In the genomic region with DNA sequence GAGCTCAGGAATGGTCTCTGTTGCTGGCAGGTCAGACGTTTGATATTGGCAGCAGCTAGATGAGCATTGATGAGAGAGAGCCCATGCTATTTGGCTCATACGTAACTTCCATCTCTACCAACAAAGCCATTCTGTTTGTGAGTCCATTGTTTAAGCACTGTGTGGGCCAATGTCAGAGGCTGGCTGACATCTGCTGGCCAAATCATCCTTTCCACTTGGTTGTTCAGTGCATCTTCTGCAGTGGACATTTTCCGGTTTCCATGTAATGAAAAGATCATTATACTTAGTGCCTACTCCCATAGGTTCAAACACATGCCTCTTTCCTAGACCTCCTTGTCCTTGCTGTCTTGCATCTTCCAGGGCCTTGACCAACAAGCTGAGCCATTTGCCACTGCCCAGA, we compare ENCODE assay signal across 32 cellular contexts. TPM values are rescaled to one million over a fixed set of nuclear protein-coding genes. Genes with fewer than 3 reads are reported as not detected.
DNase-seq lines count a peak whose midpoint lies in the region; ATAC-seq and TF ChIP-seq lines count a peak whose summit lies in the region.
"Had no signal": no experiment of that assay in that cellular context is flagged by ENCODE, and none has a peak within 500 bp of the region (broad histone marks: within the 10 kb centered on the region; RNA-seq: fewer than 3 reads in every experiment).

No MANE protein-coding gene starts in this region.

- POLR2A ChIA-PET in RWPE1 (lab: Yijun Ruan, JAX; ENCODE audit: low non-redundant PET) = no interaction called here

- H3K79me2 ChIP-seq in hepatocyte = no peaks in the 10 kb centered on the region

- H3K4me1 ChIP-seq in left ventricle myocardium inferior (peaks cover 29% of the 10 kb centered on the region), right cardiac atrium (ENCODE audit: control insufficient read depth, insufficient read depth, low read length) (no peaks in the 10 kb centered on the region), hepatocyte (ENCODE audit: insufficient read depth) (no peaks in the 10 kb centered on the region)
- H3K4me1 ChIP-seq: upper lobe of left lung had no signal

- intact Hi-C loops in left ventricle myocardium inferior (cut with micrococcal nuclease) (no loop called here), right cardiac atrium (cut with DNase I) (loop anchor here in 1 of 4 donors (10.0 kb wide), 1 partner anchor 59 kb away; the partner anchor contains the start of gene IFT81)

- no peak overlapping the region for H2AFZ ChIP-seq in hepatocyte
- H2AFZ ChIP-seq: GM23248 had no signal

- CTCF ChIA-PET in RWPE1 (lab: Yijun Ruan, JAX) = interaction anchor here (0.6 kb wide), 1 partner anchor 69 kb away, joined by 3 read pairs; no protein-coding TSS in a partner anchor

- DNase-seq in left ventricle myocardium inferior = no peak
- no peak for DNase-seq in right cardiac atrium
- DNase-seq in globus pallidus (ENCODE audit: low spot score) = peak; percentile 89
- DNase-seq in middle frontal gyrus (ENCODE audit: extremely low spot score, low spot score) = peak; percentile 24
- DNase-seq in hepatocyte (ENCODE audit: low spot score) = no peak
- no peak for DNase-seq in RWPE1 (ENCODE audit: low spot score)
- no peak for DNase-seq in HT-29 (ENCODE audit: low spot score)
- DNase-seq: activated CD4-positive, alpha-beta T cell treated with anti-CD3 and anti-CD28 coated beads for 4 hours; activated CD8-positive, alpha-beta T cell treated with anti-CD3 and anti-CD28 coated beads, Interleukin-2, amount 10 ng/mL, durations not matched to agents 7 days and 5 days; activated naive CD4-positive, alpha-beta T cell treated with anti-CD3 and anti-CD28 coated beads, Interleukin-2, amount 10 ng/mL, durations not matched to agents 7 days and 5 days; CD4-positive, CD25-positive, alpha-beta regulatory T cell; foreskin fibroblast; GM23248; Kasumi-1; left colon; NCI-H1417 treated with DMSO at 0.1 percent for 48 hours; NCI-H2081; NCI-H2227 treated with DMSO at 0.1 percent for 48 hours; NCI-H526; NK-92 treated with Interleukin-12 subunit alpha and Interleukin-12 subunit beta, amount 100 ng/mL, for 24 hours; PC-3; SIG-M5; stimulated activated CD4-positive, alpha-beta T cell treated with anti-CD3 and anti-CD28 coated beads, Interleukin-15, amount 100 ng/mL, for 24 hours; T1000; upper lobe of left lung had no signal

- H3K4me3 ChIP-seq in left ventricle myocardium inferior = no peak overlapping the region
- H3K4me3 ChIP-seq in right cardiac atrium (ENCODE audit: low read length) = no peak overlapping the region
- no peak overlapping the region for H3K4me3 ChIP-seq in hepatocyte
- H3K4me3 ChIP-seq: cardiac muscle cell, GM23248, upper lobe of left lung had no signal

- H3K9me2 ChIP-seq in hepatocyte (replicated peaks; ENCODE audit: insufficient read depth) = no peaks in the 10 kb centered on the region

- peaks cover 36% of the 10 kb centered on the region for H3K36me3 ChIP-seq in left ventricle myocardium inferior
- H3K36me3 ChIP-seq in hepatocyte (replicated peaks; ENCODE audit: insufficient read depth, low read depth) = no peaks in the 10 kb centered on the region
- H3K36me3 ChIP-seq: neutrophil had no signal

- H3K4me2 ChIP-seq in hepatocyte = no peak overlapping the region

- TF ChIP-seq CTCF in left ventricle myocardium inferior (IDR thresholded peaks at IDR 0.05; ENCODE audit: borderline replicate concordance) (peak; percentile 24), hepatocyte (IDR thresholded peaks at IDR 0.05; ENCODE audit: poor library complexity) (no peak), RWPE1 (conservative IDR thresholded peaks at IDR 0.05; ENCODE audit: low read depth) (no peak)

- peaks cover 19% of the 10 kb centered on the region for H3K9me3 ChIP-seq in left ventricle myocardium inferior (replicated peaks)
- H3K9me3 ChIP-seq in right cardiac atrium (ENCODE audit: control insufficient read depth, low read length) = no peaks in the 10 kb centered on the region
- H3K9me3 ChIP-seq in hepatocyte (ENCODE audit: low read depth) = peaks cover 7% of the 10 kb centered on the region
- H3K9me3 ChIP-seq: neutrophil had no signal

- H3K27me3 ChIP-seq in left ventricle myocardium inferior (ENCODE audit: low read depth) (no peaks in the 10 kb centered on the region), right cardiac atrium (ENCODE audit: control insufficient read depth, insufficient read depth) (no peaks in the 10 kb centered on the region), hepatocyte (no peaks in the 10 kb centered on the region)
- H3K27me3 ChIP-seq: cardiac muscle cell, neutrophil, upper lobe of left lung had no signal

- 86% methylated on average over 3 of the region's 3 CpGs for WGBS in right cardiac atrium
- WGBS in hepatocyte (ENCODE audit: low lambda C conversion rate, missing lambda C conversion rate) = 93% methylated on average over 3 of the region's 3 CpGs

- ATAC-seq in right cardiac atrium = no peak
- ATAC-seq in HG03045 (IDR thresholded peaks at IDR 0.05; ENCODE audit: unreplicated experiment) = no peak
- ATAC-seq: activated CD8-positive, alpha-beta T cell treated with anti-CD3 and anti-CD28 coated beads, Interleukin-2, amount 10 ng/mL, durations not matched to agents 7 days and 5 days; activated T-helper 17 cell treated with anti-CD3 and anti-CD28 coated beads, Interleukin-2, amount 50 U/mL, for 72 hours; esophagus mucosa; left colon; PC-3; stimulated activated effector memory CD8-positive, alpha-beta T cell treated with anti-CD3 and anti-CD28 coated beads, Interleukin-12 subunit alpha, Interleukin-12 subunit beta, amount 100 ng/mL, for 72 hours had no signal

- no peaks in the 10 kb centered on the region for H4K20me1 ChIP-seq in hepatocyte (ENCODE audit: insufficient read depth, poor library complexity, severe bottlenecking)

- H3K27ac ChIP-seq in left ventricle myocardium inferior (replicated peaks) = no peak overlapping the region
- H3K27ac ChIP-seq in right cardiac atrium (ENCODE audit: low read length) = no peak overlapping the region
- H3K27ac ChIP-seq in hepatocyte = no peak overlapping the region
- no peak overlapping the region for H3K27ac ChIP-seq in RWPE1
- H3K27ac ChIP-seq: cardiac muscle cell, GM23248, neutrophil, upper lobe of left lung, VCaP had no signal

RNA-seq across cellular contexts. Expression of gene IFT81, which starts 59.2 kb away (rescaled TPM):
- total RNA-seq in left ventricle myocardium inferior = 12.2 TPM
- total RNA-seq in right cardiac atrium = 10 to 100 TPM in 3 of 4 donors, 1 to 10 TPM in 1; 9.6 to 14.9 (median 11.6) TPM
- 7.6 TPM for polyA plus RNA-seq in right cardiac atrium
- total RNA-seq in hepatocyte = 13.7 and 14.6 TPM in 2 replicates
- 10.4 and 12.6 TPM in 2 replicates for polyA plus RNA-seq in hepatocyte
- 5.5 and 5.8 TPM in 2 replicates for total RNA-seq in HT-29 (2014; rRNA removed; shearing (Covaris generic))

Comparison
In these comparisons a context has a peak if more than half of its experiments do, and no peak if none do; other contexts are left out.
1. DNase-seq: peak in globus pallidus (single experiment) and middle frontal gyrus (single experiment); none in left ventricle myocardium inferior (single experiment), right cardiac atrium (0 of 3), hepatocyte (single experiment), RWPE1 (single experiment) and HT-29 (single experiment).